12 cellular contexts compared by ENCODE assay signal in genomic region chr3:64915778-64916177, GRCh38.
DNase-seq lines count a peak whose midpoint lies in the region; ATAC-seq and TF ChIP-seq lines count a peak whose summit lies in the region.
"Had no signal": no experiment of that assay in that cellular context is flagged by ENCODE, and none has a peak within 500 bp of the region (broad histone marks: within the 10 kb centered on the region; RNA-seq: fewer than 3 reads in every experiment).

No MANE protein-coding gene starts in this region.

- H3K4me3 ChIP-seq in lung: no peak overlapping the region
- H3K4me3 ChIP-seq in suprapubic skin: no peak overlapping the region
- H3K4me3 ChIP-seq: A549 had no signal

- DNase-seq in Right ventricle myocardium superior (no peak), cardiac septum (ENCODE audit: low spot score) (no peak), lung (ENCODE audit: low spot score) (no peak), suprapubic skin (ENCODE audit: low spot score in 2 of 2) (no peak), NCI-H1436 (lab: John Stamatoyannopoulos, UW) (no peak), cerebellar nuclear complex (lab: John Stamatoyannopoulos, UW) (no peak), substantia nigra (lab: John Stamatoyannopoulos, UW) (no peak)
- DNase-seq: glutamatergic neuron; stimulated activated naive B cell treated with anti-CD40 and anti-IgM and Interleukin-4, amounts not matched to agents 10 μg/mL and 1 μg/mL and 100 μg/mL, for 72 hours; T-helper 9 cell had no signal

- no peak for TF ChIP-seq EP300 in suprapubic skin (IDR thresholded peaks at IDR 0.05)

- peak overlapping the region in 1 of 2 donors; percentile 27 for H3K27ac ChIP-seq in lung (ENCODE audit: low read depth in 1 of 2, low read length in 1 of 2)
- peak overlapping the region; percentile 23 for H3K27ac ChIP-seq in suprapubic skin
- H3K27ac ChIP-seq in substantia nigra (ENCODE audit: low read depth, low read length, poor library complexity, severe bottlenecking): no peak overlapping the region
- H3K27ac ChIP-seq: A549 had no signal

- H3K9me3 ChIP-seq in lung (ENCODE audit: control insufficient read depth in 2 of 2, insufficient read depth in 1 of 2, low read length in 1 of 2) (no peaks in the 10 kb centered on the region), suprapubic skin (no peaks in the 10 kb centered on the region)
- H3K9me3 ChIP-seq: A549 had no signal

- H3K4me1 ChIP-seq in lung (ENCODE audit: control insufficient read depth in 2 of 2, insufficient read depth in 2 of 2, low read length in 2 of 2) (peaks cover 4 to 15% of the 10 kb centered on the region in 2 donors), suprapubic skin (peaks cover 9% of the 10 kb centered on the region)
- H3K4me1 ChIP-seq: A549 had no signal

- H3K36me3 ChIP-seq in lung (ENCODE audit: control insufficient read depth in 2 of 2, insufficient read depth in 2 of 2, low read length in 2 of 2) (no peaks in the 10 kb centered on the region), suprapubic skin (no peaks in the 10 kb centered on the region)

- 59 to 83% methylated on average over 2 of the region's 2 CpGs for WGBS in lung, 2 donors
- 72% methylated on average over 2 of the region's 2 CpGs for WGBS in suprapubic skin

- intact Hi-C loops in Right ventricle myocardium superior (cut with DNase I): no loop called here
- intact Hi-C loops in cardiac septum (cut with DNase I): no loop called here

- TF ChIP-seq POLR2A in suprapubic skin (IDR thresholded peaks at IDR 0.05): no peak

- peak; percentile 36 for ATAC-seq in Right ventricle myocardium superior (ENCODE audit: poor library complexity)
- peak; percentile 97 for ATAC-seq in esophagus mucosa
- peak; percentile 61 for ATAC-seq in lung (ENCODE audit: insufficient read depth, low FRiP score)
- ATAC-seq: A549; stimulated activated naive B cell treated with anti-CD40 and anti-IgM and Interleukin-4, amounts not matched to agents 10 μg/mL and 1 μg/mL and 100 μg/mL, for 72 hours had no signal

- H3K27me3 ChIP-seq in lung (ENCODE audit: control insufficient read depth, insufficient read depth) (no peaks in the 10 kb centered on the region), suprapubic skin (no peaks in the 10 kb centered on the region)

- TF ChIP-seq CTCF in lung (IDR thresholded peaks at IDR 0.05; ENCODE audit: control extremely low read depth, extremely low read depth) (no peak), suprapubic skin (IDR thresholded peaks at IDR 0.05) (no peak)

Comparison
In these comparisons a context has a peak if more than half of its experiments do, and no peak if none do; other contexts are left out.
1. ATAC-seq: peak in every context shown above with its lines; median percentile 97 in esophagus mucosa; 61 in lung; 36 in Right ventricle myocardium superior.